8 cellular contexts compared by ENCODE assay signal in genomic region chr13:45314822-45315221, GRCh38.
"Had no signal": no experiment of that assay in that cellular context is flagged by ENCODE, and none has a peak within 500 bp of the region (broad histone marks: within the 10 kb centered on the region; RNA-seq: fewer than 3 reads in every experiment).

No MANE protein-coding gene starts in this region.

- H3K4me3 ChIP-seq: GM12878 had no signal

- DNase-seq: GDM1, GF-D8 had no signal

- FAIRE-seq: G401.6, GM12878, GM12891, GM12892, GM18507, GM19239 had no signal

- ATAC-seq: GM12878 had no signal
